In genomic region chr5:125486634-125487033, GRCh38 we compare ENCODE assay signal across 16 cellular contexts.
DNase-seq lines count a peak whose midpoint lies in the region; ATAC-seq and TF ChIP-seq lines count a peak whose summit lies in the region.
"Had no signal": no experiment of that assay in that cellular context is flagged by ENCODE, and none has a peak within 500 bp of the region (broad histone marks: within the 10 kb centered on the region; RNA-seq: fewer than 3 reads in every experiment).

No MANE protein-coding gene starts in this region.

- H3K4me1 Mint-ChIP-seq in activated naive CD8-positive, alpha-beta T cell treated with anti-CD3 and anti-CD28 coated beads, Interleukin-2, amount 50 U/mL, for 24 hours, result no peaks in the 10 kb centered on the region
- H3K4me1 Mint-ChIP-seq: CD4-positive, alpha-beta memory T cell had no signal

- H3F3A ChIP-seq in GM23248 (ENCODE audit: insufficient read depth), result peaks cover 38% of the 10 kb centered on the region

- H3K9me3 ChIP-seq in GM23248 (ENCODE audit: low read depth) (no peaks in the 10 kb centered on the region), adipocyte (ENCODE audit: control insufficient read depth, low read length) (no peaks in the 10 kb centered on the region), suprapubic skin (no peaks in the 10 kb centered on the region)
- H3K9me3 ChIP-seq: lower lobe of right lung, upper lobe of left lung had no signal

- no peak for TF ChIP-seq CTCF in suprapubic skin (IDR thresholded peaks at IDR 0.05)

- TF ChIP-seq EP300 in suprapubic skin (IDR thresholded peaks at IDR 0.05), result no peak

- TF ChIP-seq POLR2A in suprapubic skin (IDR thresholded peaks at IDR 0.05), result no peak

- 0 out of 2 replicates have a peak overlapping the region, but pooled peaks have one; percentile 30 for H3K4me3 ChIP-seq in GM23248
- H3K4me3 ChIP-seq in adipocyte (ENCODE audit: low read length), result no peak overlapping the region
- H3K4me3 ChIP-seq in suprapubic skin, result no peak overlapping the region
- H3K4me3 ChIP-seq: lower lobe of right lung, upper lobe of left lung had no signal

- H3K79me2 ChIP-seq in GM23248 (ENCODE audit: insufficient read depth), result no peaks in the 10 kb centered on the region

- H3K4me2 ChIP-seq in GM23248 (ENCODE audit: unreplicated experiment), result peak overlapping the region; percentile 79
- H3K4me2 ChIP-seq: KMS-11 had no signal

- no peak overlapping the region for H3K27ac ChIP-seq in GM23248
- no peak overlapping the region for H3K27ac ChIP-seq in suprapubic skin
- H3K27ac ChIP-seq: KMS-11, lower lobe of right lung had no signal

- H3K9me2 ChIP-seq in GM23248 (ENCODE audit: insufficient read depth), result no peaks in the 10 kb centered on the region

- DNase-seq in GM23248, result peak; percentile 71
- peak; percentile 82 for DNase-seq in adipocyte (ENCODE audit: low read depth)
- peak; percentile 85 for DNase-seq in fibroblast of peridontal ligament (ENCODE audit: extremely low read depth)
- peak; percentile 26 for DNase-seq in pons (ENCODE audit: low spot score)
- no peak for DNase-seq in activated naive CD8-positive, alpha-beta T cell treated with anti-CD3 and anti-CD28 coated beads, Interleukin-2, amount 50 U/mL, for 24 hours
- DNase-seq in NCI-H2107 (lab: John Stamatoyannopoulos, UW), result no peak
- no peak for DNase-seq in suprapubic skin (ENCODE audit: low spot score in 2 of 2)
- DNase-seq: CD4-positive, alpha-beta memory T cell; H7; lower lobe of right lung; NCI-H2171; right cardiac atrium; RPMI8226; upper lobe of left lung had no signal

- in situ Hi-C loops in GM23248 (cut with MboI), result no loop called here

- peaks cover 6% of the 10 kb centered on the region for H3K9me3 Mint-ChIP-seq in activated naive CD8-positive, alpha-beta T cell treated with anti-CD3 and anti-CD28 coated beads, Interleukin-2, amount 50 U/mL, for 24 hours

- WGBS in GM23248 (ENCODE audit: low coverage in 1 of 2, low lambda C conversion rate in 2 of 2, missing lambda C conversion rate in 2 of 2), 2 experiments, result 52 to 72% methylated on average over 2 of the region's 2 CpGs
- 77% methylated on average over 2 of the region's 2 CpGs for WGBS in suprapubic skin

- no peak overlapping the region for H2AFZ ChIP-seq in GM23248

- H3K9ac ChIP-seq in GM23248 (no peak overlapping the region), adipocyte (ENCODE audit: low read length) (peak overlapping the region; percentile 14)
- H3K9ac ChIP-seq: KMS-11 had no signal

- ATAC-seq in activated naive CD8-positive, alpha-beta T cell treated with anti-CD3 and anti-CD28 coated beads, Interleukin-2, amount 50 U/mL, for 24 hours, result no peak
- no peak for ATAC-seq in HG03571 (IDR thresholded peaks at IDR 0.05; ENCODE audit: unreplicated experiment)
- ATAC-seq: lower lobe of right lung, right cardiac atrium had no signal

- H3K4me1 ChIP-seq in GM23248 (ENCODE audit: insufficient read depth) (peaks cover 30% of the 10 kb centered on the region), adipocyte (ENCODE audit: control insufficient read depth, insufficient read depth, low read length) (peaks cover 33% of the 10 kb centered on the region), suprapubic skin (peaks cover 40% of the 10 kb centered on the region)

- H3K27me3 ChIP-seq in GM23248 (replicated peaks; ENCODE audit: insufficient read depth) (no peaks in the 10 kb centered on the region; the same call in 1 of the 2 replicates), adipocyte (replicated peaks; ENCODE audit: control insufficient read depth, insufficient read depth, low read length) (no peaks in the 10 kb centered on the region), suprapubic skin (no peaks in the 10 kb centered on the region)
- H3K27me3 ChIP-seq: upper lobe of left lung had no signal

- H3K36me3 Mint-ChIP-seq in activated naive CD8-positive, alpha-beta T cell treated with anti-CD3 and anti-CD28 coated beads, Interleukin-2, amount 50 U/mL, for 24 hours (ENCODE audit: low read depth), result no peaks in the 10 kb centered on the region
- H3K36me3 Mint-ChIP-seq: CD4-positive, alpha-beta memory T cell had no signal

- H3K27me3 Mint-ChIP-seq in activated naive CD8-positive, alpha-beta T cell treated with anti-CD3 and anti-CD28 coated beads, Interleukin-2, amount 50 U/mL, for 24 hours, result no peaks in the 10 kb centered on the region
- H3K27me3 Mint-ChIP-seq: CD4-positive, alpha-beta memory T cell had no signal

- no peak overlapping the region for H3K4me3 Mint-ChIP-seq in activated naive CD8-positive, alpha-beta T cell treated with anti-CD3 and anti-CD28 coated beads, Interleukin-2, amount 50 U/mL, for 24 hours
- H3K4me3 Mint-ChIP-seq: CD4-positive, alpha-beta memory T cell had no signal

- H3K36me3 ChIP-seq in GM23248 (ENCODE audit: low read depth) (no peaks in the 10 kb centered on the region), adipocyte (ENCODE audit: control insufficient read depth, insufficient read depth, low read length, severe bottlenecking) (no peaks in the 10 kb centered on the region), suprapubic skin (no peaks in the 10 kb centered on the region)
- H3K36me3 ChIP-seq: lower lobe of right lung, upper lobe of left lung had no signal

- H3K27ac Mint-ChIP-seq in activated naive CD8-positive, alpha-beta T cell treated with anti-CD3 and anti-CD28 coated beads, Interleukin-2, amount 50 U/mL, for 24 hours, result no peak overlapping the region
- H3K27ac Mint-ChIP-seq: CD4-positive, alpha-beta memory T cell had no signal

- no peaks in the 10 kb centered on the region for H4K20me1 ChIP-seq in GM23248 (ENCODE audit: insufficient read depth)

Comparison
In these comparisons a context has a peak if more than half of its experiments do, and no peak if none do; other contexts are left out.
1. DNase-seq: peak in GM23248 (single experiment), adipocyte (single experiment), fibroblast of peridontal ligament (single experiment) and pons (single experiment); none in activated naive CD8-positive, alpha-beta T cell treated with anti-CD3 and anti-CD28 coated beads, Interleukin-2, amount 50 U/mL, for 24 hours (single experiment), NCI-H2107 (single experiment) and suprapubic skin (0 of 2).